8 cellular contexts compared by ENCODE assay signal in genomic region chr2:89938741-89939140, GRCh38.
DNase-seq lines count a peak whose midpoint lies in the region; ATAC-seq and TF ChIP-seq lines count a peak whose summit lies in the region.
"Not testable (repeated sequence)": the region's sequence is repeated elsewhere in the genome, so short reads cannot be mapped to it uniquely, and the experiment has no call there.

No MANE protein-coding gene starts in this region.

- not testable (repeated sequence) for H3K27me3 ChIP-seq in Panc1 (ENCODE audit: control insufficient read depth, insufficient read depth, low read length)

- ATAC-seq in GM18873 (IDR thresholded peaks at IDR 0.05; ENCODE audit: low FRiP score, unreplicated experiment), result peak; percentile 94
- ATAC-seq in GM21515 (IDR thresholded peaks at IDR 0.05; ENCODE audit: unreplicated experiment), result peak; percentile 95
- ATAC-seq in HG02884 (IDR thresholded peaks at IDR 0.05; ENCODE audit: unreplicated experiment), result peak; percentile 91
- ATAC-seq in HG03432 (IDR thresholded peaks at IDR 0.05; ENCODE audit: unreplicated experiment), result peak; percentile 98
- ATAC-seq in Panc1, result 0 out of 2 replicates have a peak, but pooled peaks have one; percentile 53
- peak; percentile 71 for ATAC-seq in stimulated activated naive CD8-positive, alpha-beta T cell treated with anti-CD3 and anti-CD28 coated beads, Interleukin-15, amount 100 ng/mL, for 72 hours

- not testable (repeated sequence) for BruUV-seq in Panc1 (replicated peaks; lab: Mats Ljungman, UMichigan)

- not testable (repeated sequence) for H3K4me3 Mint-ChIP-seq in stimulated activated naive CD8-positive, alpha-beta T cell treated with anti-CD3 and anti-CD28 coated beads, Interleukin-15, amount 100 ng/mL, for 72 hours

- not testable (repeated sequence) for H3K27ac Mint-ChIP-seq in stimulated activated naive CD8-positive, alpha-beta T cell treated with anti-CD3 and anti-CD28 coated beads, Interleukin-15, amount 100 ng/mL, for 72 hours

- H3K4me1 Mint-ChIP-seq in stimulated activated naive CD8-positive, alpha-beta T cell treated with anti-CD3 and anti-CD28 coated beads, Interleukin-15, amount 100 ng/mL, for 72 hours, result not testable (repeated sequence)

- H3K27me3 Mint-ChIP-seq in stimulated activated naive CD8-positive, alpha-beta T cell treated with anti-CD3 and anti-CD28 coated beads, Interleukin-15, amount 100 ng/mL, for 72 hours, result not testable (repeated sequence)

- POLR2A ChIA-PET in GM10248 (lab: Yijun Ruan, JAX); Panc1 (lab: Charles Lee): not testable (repeated sequence)

- CTCF ChIA-PET in GM10248 (lab: Yijun Ruan, JAX); Panc1 (lab: Charles Lee): not testable (repeated sequence)

- not testable (repeated sequence) for H3K27ac ChIP-seq in Panc1 (ENCODE audit: low read length)

- H3K36me3 ChIP-seq in Panc1 (ENCODE audit: control insufficient read depth, insufficient read depth, low read length), result not testable (repeated sequence)

- not testable (repeated sequence) for H3K9me3 Mint-ChIP-seq in stimulated activated naive CD8-positive, alpha-beta T cell treated with anti-CD3 and anti-CD28 coated beads, Interleukin-15, amount 100 ng/mL, for 72 hours

- not testable (repeated sequence) for H3K4me3 ChIP-seq in Panc1 (ENCODE audit: low read depth in 2 of 2, low read length in 2 of 2); fibroblast of the aortic adventitia (ENCODE audit: low read depth, low read length)

- not testable (repeated sequence) for H3K4me1 ChIP-seq in Panc1 (ENCODE audit: control insufficient read depth, insufficient read depth, low read length)

- H3K9me3 ChIP-seq in Panc1 (ENCODE audit: control insufficient read depth, insufficient read depth, low read depth, low read length), result not testable (repeated sequence)

- in situ Hi-C loops in Panc1 (cut with HindIII; ENCODE audit: low pct_unique_long_range_greater_than_20kb, low sequenced_read_pairs), result not testable (repeated sequence)

- intact Hi-C loops in Panc1 (cut with micrococcal nuclease; ENCODE audit: unreplicated experiment), result not testable (repeated sequence)

- DNase-seq in GM10248 (ENCODE audit: extremely low spot score); Panc1 (ENCODE audit: low read depth, low spot score); fibroblast of the aortic adventitia (ENCODE audit: low read depth); stimulated activated naive CD8-positive, alpha-beta T cell treated with anti-CD3 and anti-CD28 coated beads, Interleukin-15, amount 100 ng/mL, for 72 hours: not testable (repeated sequence)

- peak; percentile 30 for TF ChIP-seq CTCF in GM10248 (IDR thresholded peaks at IDR 0.05; ENCODE audit: control extremely low read depth, extremely low read depth, low read depth, missing control alignments)
- TF ChIP-seq CTCF in Panc1 (IDR thresholded peaks at IDR 0.05), result peak; percentile 49
- peak; percentile 16 for TF ChIP-seq CTCF in fibroblast of the aortic adventitia (IDR thresholded peaks at IDR 0.05; ENCODE audit: insufficient read depth, low read length)
